Comparison of ENCODE assay signal across 9 cellular contexts in the genomic region with DNA sequence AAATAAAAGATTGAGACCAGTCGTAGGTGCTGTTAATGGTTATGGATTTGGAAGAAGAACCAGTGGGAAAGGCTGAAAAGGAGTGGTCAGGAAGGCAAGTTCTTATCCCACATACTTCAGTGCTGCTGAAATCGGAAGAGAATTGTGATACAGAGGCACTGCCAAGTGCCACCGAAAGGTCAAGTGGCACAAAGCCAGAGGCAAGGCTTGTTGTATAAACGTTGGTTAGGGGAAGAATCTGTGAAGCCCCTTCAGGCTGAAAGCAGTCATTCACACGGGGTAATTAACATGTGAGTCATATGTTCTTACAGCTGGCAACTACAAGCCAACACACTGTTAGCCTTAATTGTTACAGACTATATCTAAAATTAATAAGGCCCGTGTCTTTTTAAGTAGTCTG. TPM values are rescaled to one million over a fixed set of nuclear protein-coding genes. Genes with fewer than 3 reads are reported as not detected.
DNase-seq lines count a peak whose midpoint lies in the region; ATAC-seq and TF ChIP-seq lines count a peak whose summit lies in the region.
"Had no signal": no experiment of that assay in that cellular context is flagged by ENCODE, and none has a peak within 500 bp of the region (broad histone marks: within the 10 kb centered on the region; RNA-seq: fewer than 3 reads in every experiment).

No MANE protein-coding gene starts in this region.

- peaks cover 5% of the 10 kb centered on the region for H3K4me1 Mint-ChIP-seq in stimulated activated effector memory CD8-positive, alpha-beta T cell treated with anti-CD3 and anti-CD28 coated beads, Interleukin-12 subunit alpha, Interleukin-12 subunit beta, amount 100 ng/mL, for 72 hours

- H3K36me3 ChIP-seq in mesendoderm (ENCODE audit: control insufficient read depth, insufficient read depth, low read length) = no peaks in the 10 kb centered on the region

- no peak overlapping the region for H2BK120ac ChIP-seq in mesendoderm (ENCODE audit: low read depth, low read length)

- no peak for ATAC-seq in GM21381 (IDR thresholded peaks at IDR 0.05; ENCODE audit: unreplicated experiment)
- no peak for ATAC-seq in stimulated activated effector memory CD8-positive, alpha-beta T cell treated with anti-CD3 and anti-CD28 coated beads, Interleukin-12 subunit alpha, Interleukin-12 subunit beta, amount 100 ng/mL, for 72 hours

- H2BK15ac ChIP-seq in mesendoderm (replicated peaks; ENCODE audit: low read depth) = no peak overlapping the region

- H4K8ac ChIP-seq in mesendoderm (ENCODE audit: low read depth, low read length) = no peak overlapping the region

- no peaks in the 10 kb centered on the region for H3K9me3 Mint-ChIP-seq in stimulated activated effector memory CD8-positive, alpha-beta T cell treated with anti-CD3 and anti-CD28 coated beads, Interleukin-12 subunit alpha, Interleukin-12 subunit beta, amount 100 ng/mL, for 72 hours

- H3K27ac Mint-ChIP-seq in stimulated activated effector memory CD8-positive, alpha-beta T cell treated with anti-CD3 and anti-CD28 coated beads, Interleukin-12 subunit alpha, Interleukin-12 subunit beta, amount 100 ng/mL, for 72 hours = no peak overlapping the region

- no peaks in the 10 kb centered on the region for H3K27me3 ChIP-seq in mesendoderm (ENCODE audit: insufficient read depth, low read length, poor library complexity)

- no peak overlapping the region for H2BK5ac ChIP-seq in mesendoderm (ENCODE audit: low read length)

- H3K79me1 ChIP-seq in mesendoderm (ENCODE audit: low read length) = no peaks in the 10 kb centered on the region

- no peak overlapping the region for H3K56ac ChIP-seq in mesendoderm (ENCODE audit: low read length)

- H3K36me3 Mint-ChIP-seq in stimulated activated effector memory CD8-positive, alpha-beta T cell treated with anti-CD3 and anti-CD28 coated beads, Interleukin-12 subunit alpha, Interleukin-12 subunit beta, amount 100 ng/mL, for 72 hours = peaks cover 37% of the 10 kb centered on the region

- DNase-seq in EH (ENCODE audit: low read depth) = peak; percentile 76
- peak; percentile 7 for DNase-seq in NCI-H146 treated with DMSO at 0.1 percent for 48 hours (lab: John Stamatoyannopoulos, UW; ENCODE audit: unreplicated experiment)
- DNase-seq in cardiac fibroblast (ENCODE audit: low read depth in 2 of 2) = peak; percentile 17 to 65
- peak; percentile 57 for DNase-seq in mesendoderm
- DNase-seq in cerebellar nuclear complex (lab: John Stamatoyannopoulos, UW) = no peak
- DNase-seq in stimulated activated effector memory CD8-positive, alpha-beta T cell treated with anti-CD3 and anti-CD28 coated beads, Interleukin-12 subunit alpha, Interleukin-12 subunit beta, amount 100 ng/mL, for 72 hours (ENCODE audit: low spot score in 2 of 2) = no peak
- no peak for DNase-seq in activated T-cell treated with anti-CD3 and anti-CD28 coated beads, Interleukin-2, amount 50 U/mL, for 48 hours
- DNase-seq: activated CD4-positive, alpha-beta T cell treated with anti-CD3 and anti-CD28 coated beads, Interleukin-2, amount 50 U/mL, for 48 hours had no signal

- no peak overlapping the region for H3K27ac ChIP-seq in mesendoderm (ENCODE audit: low read depth, low read length)

- no peaks in the 10 kb centered on the region for H3K79me2 ChIP-seq in mesendoderm (ENCODE audit: control insufficient read depth, insufficient read depth, low read length)

- H2AK5ac ChIP-seq in mesendoderm (ENCODE audit: low read length) = no peak overlapping the region

- no peak overlapping the region for H3K18ac ChIP-seq in mesendoderm (ENCODE audit: low read length)

- no peak for TF ChIP-seq CTCF in cardiac fibroblast (IDR thresholded peaks at IDR 0.05; ENCODE audit: low read depth, low read length)

- H3K4ac ChIP-seq in mesendoderm (ENCODE audit: low read depth, low read length) = no peak overlapping the region

- H3K23ac ChIP-seq in mesendoderm (ENCODE audit: low read length) = no peak overlapping the region

- no CpG with 5 or more reads among the region's 6 CpGs for WGBS in mesendoderm (ENCODE audit: extremely low coverage, insufficient coverage, low lambda C conversion rate)

- H4K5ac ChIP-seq in mesendoderm (ENCODE audit: low read length) = no peak overlapping the region

- no peak overlapping the region for H3K9ac ChIP-seq in mesendoderm (ENCODE audit: low read length)

- H3K4me3 ChIP-seq in cardiac fibroblast (replicated peaks in 1 of 2; ENCODE audit: low read depth in 2 of 2, low read length in 2 of 2) = no peak overlapping the region
- no peak overlapping the region for H3K4me3 ChIP-seq in mesendoderm (ENCODE audit: low read length)

- H3K4me2 ChIP-seq in mesendoderm (ENCODE audit: low read length) = no peak overlapping the region

- H3K4me1 ChIP-seq in mesendoderm (ENCODE audit: control insufficient read depth, low read depth, low read length) = no peaks in the 10 kb centered on the region

- H3K4me3 Mint-ChIP-seq in stimulated activated effector memory CD8-positive, alpha-beta T cell treated with anti-CD3 and anti-CD28 coated beads, Interleukin-12 subunit alpha, Interleukin-12 subunit beta, amount 100 ng/mL, for 72 hours = no peak overlapping the region

RNA-seq across cellular contexts. Expression of gene ZBTB40, which starts 48.8 kb away (rescaled TPM):
- 9.6 TPM for polyA plus RNA-seq in mesendoderm (2013, experiment 1 of 2)
- polyA plus RNA-seq in mesendoderm (2013, experiment 2 of 2) = 9.6 TPM

Comparison
In these comparisons a context has a peak if more than half of its experiments do, and no peak if none do; other contexts are left out.
1. DNase-seq: peak in EH (single experiment), NCI-H146 treated with DMSO at 0.1 percent for 48 hours (single experiment), cardiac fibroblast (2 of 2) and mesendoderm (single experiment); none in cerebellar nuclear complex (0 of 2), stimulated activated effector memory CD8-positive, alpha-beta T cell treated with anti-CD3 and anti-CD28 coated beads, Interleukin-12 subunit alpha, Interleukin-12 subunit beta, amount 100 ng/mL, for 72 hours (0 of 2) and activated T-cell treated with anti-CD3 and anti-CD28 coated beads, Interleukin-2, amount 50 U/mL, for 48 hours (0 of 2).